In genomic region chr18:50099725-50100414, GRCh38 we compare ENCODE assay signal across 8 cellular contexts.
DNase-seq lines count a peak whose midpoint lies in the region; ATAC-seq and TF ChIP-seq lines count a peak whose summit lies in the region.

No MANE protein-coding gene starts in this region.

- no peak overlapping the region for H3K4me3 ChIP-seq in astrocyte of the spinal cord (ENCODE audit: low read depth, low read length)

- no peak for TF ChIP-seq CTCF in astrocyte of the spinal cord (IDR thresholded peaks at IDR 0.05; ENCODE audit: low read depth, low read length)

- H3K4me1 Mint-ChIP-seq in activated T-cell treated with anti-CD3 and anti-CD28 coated beads, Interleukin-2, amount 50 U/mL, for 72 hours (ENCODE audit: low read depth) = no peaks in the 10 kb centered on the region
- H3K4me1 Mint-ChIP-seq in activated T-cell treated with anti-CD3 and anti-CD28 coated beads, Interleukin-2, amount 50 U/mL, for 24 hours (ENCODE audit: low read depth) = peaks cover 4% of the 10 kb centered on the region

- H3K27me3 Mint-ChIP-seq in activated T-cell treated with anti-CD3 and anti-CD28 coated beads, Interleukin-2, amount 50 U/mL, for 72 hours (ENCODE audit: low read depth) = peaks cover 43% of the 10 kb centered on the region
- H3K27me3 Mint-ChIP-seq in activated T-cell treated with anti-CD3 and anti-CD28 coated beads, Interleukin-2, amount 50 U/mL, for 24 hours = peaks cover 40% of the 10 kb centered on the region

- in situ Hi-C loops in astrocyte of the spinal cord (cut with HindIII; ENCODE audit: low sequenced_read_pairs) = no loop called here

- no peak overlapping the region for H3K27ac Mint-ChIP-seq in activated T-cell treated with anti-CD3 and anti-CD28 coated beads, Interleukin-2, amount 50 U/mL, for 72 hours
- no peak overlapping the region for H3K27ac Mint-ChIP-seq in activated T-cell treated with anti-CD3 and anti-CD28 coated beads, Interleukin-2, amount 50 U/mL, for 24 hours

- H3K36me3 Mint-ChIP-seq in activated T-cell treated with anti-CD3 and anti-CD28 coated beads, Interleukin-2, amount 50 U/mL, for 72 hours (ENCODE audit: insufficient read depth in 2 of 2) = no peaks in the 10 kb centered on the region
- no peaks in the 10 kb centered on the region for H3K36me3 Mint-ChIP-seq in activated T-cell treated with anti-CD3 and anti-CD28 coated beads, Interleukin-2, amount 50 U/mL, for 24 hours (ENCODE audit: low read depth)

- H3K9me3 Mint-ChIP-seq in activated T-cell treated with anti-CD3 and anti-CD28 coated beads, Interleukin-2, amount 50 U/mL, for 72 hours = peaks cover 0 to 3% of the 10 kb centered on the region in 2 donors
- no peaks in the 10 kb centered on the region for H3K9me3 Mint-ChIP-seq in activated T-cell treated with anti-CD3 and anti-CD28 coated beads, Interleukin-2, amount 50 U/mL, for 24 hours

- H3K4me3 Mint-ChIP-seq in activated T-cell treated with anti-CD3 and anti-CD28 coated beads, Interleukin-2, amount 50 U/mL, for 72 hours = no peak overlapping the region
- no peak overlapping the region for H3K4me3 Mint-ChIP-seq in activated T-cell treated with anti-CD3 and anti-CD28 coated beads, Interleukin-2, amount 50 U/mL, for 24 hours

- DNase-seq in activated T-cell treated with anti-CD3 and anti-CD28 coated beads, Interleukin-2, amount 50 U/mL, for 72 hours = peak in 1 of 2 donors; percentile 3
- DNase-seq in activated T-cell treated with anti-CD3 and anti-CD28 coated beads, Interleukin-2, amount 50 U/mL, for 24 hours = no peak
- peak; percentile 52 for DNase-seq in astrocyte of the spinal cord (ENCODE audit: low read depth, low spot score)
- peak; percentile 48 for DNase-seq in stromal cell of bone marrow (ENCODE audit: low read depth)
- DNase-seq in SKM-1 treated with dmso at 0.1 percent for 144 hours (lab: John Stamatoyannopoulos, UW; ENCODE audit: unreplicated experiment) = no peak
- no peak for DNase-seq in AML-193 (lab: John Stamatoyannopoulos, UW)
- no peak for DNase-seq in NCI-H2081 treated with DMSO at 0.1 percent for 48 hours (lab: John Stamatoyannopoulos, UW)

- peak; percentile 53 to 82 for ATAC-seq in activated T-cell treated with anti-CD3 and anti-CD28 coated beads, Interleukin-2, amount 50 U/mL, for 72 hours (replicated peaks in 1 of 2)
- peak; percentile 60 for ATAC-seq in HG03045 (IDR thresholded peaks at IDR 0.05; ENCODE audit: unreplicated experiment)

Comparison
In these comparisons a context has a peak if more than half of its experiments do, and no peak if none do; other contexts are left out.
1. DNase-seq: peak in astrocyte of the spinal cord (single experiment) and stromal cell of bone marrow (single experiment); none in activated T-cell treated with anti-CD3 and anti-CD28 coated beads, Interleukin-2, amount 50 U/mL, for 24 hours (single experiment), SKM-1 treated with dmso at 0.1 percent for 144 hours (single experiment), AML-193 (0 of 2) and NCI-H2081 treated with DMSO at 0.1 percent for 48 hours (single experiment).